ENCODE assay signal across 2 cellular contexts in genomic region chr10:13376771-13377170, GRCh38.
TF ChIP-seq lines count a peak whose summit lies in the region.

No MANE protein-coding gene starts in this region.

TF ChIP-seq in A549, 52 proteins besides CTCF, POLR2A, EP300 and RAD21 (continued from another document):
- TF ChIP-seq MAFK (IDR thresholded peaks at IDR 0.05; ENCODE audit: partially characterized antibody) (peak; percentile 39), KDM5A (IDR thresholded peaks at IDR 0.05) (no peak), TP53 (CRISPR knock-in tag; IDR thresholded peaks at IDR 0.05) (no peak)

TF ChIP-seq in K562, 482 proteins besides CTCF, POLR2A, EP300 and RAD21:
- TF ChIP-seq C11orf30 (IDR thresholded peaks at IDR 0.05; ENCODE audit: low read depth) (peak; percentile 28; the same call in 1 of the 2 replicates), ZMIZ1 (IDR thresholded peaks at IDR 0.05; ENCODE audit: low read depth in 2 of 2, low read length in 2 of 2) (no peak), ZNF316 (IDR thresholded peaks at IDR 0.05) (peak; percentile 23; the same call in 1 of the 2 replicates), DDX20 (tag; IDR thresholded peaks at IDR 0.05; ENCODE audit: low read depth) (no peak)
